ENCODE assay signal across 1 cellular context in genomic region chr4:139000134-139000533, GRCh38.
TF ChIP-seq lines count a peak whose summit lies in the region.
"Not testable (repeated sequence)": the region's sequence is repeated elsewhere in the genome, so short reads cannot be mapped to it uniquely, and the experiment has no call there.

No MANE protein-coding gene starts in this region.

TF ChIP-seq in HepG2, 621 proteins besides CTCF, POLR2A, EP300 and RAD21:
- TF ChIP-seq FOSL2 (CRISPR knock-in tag; IDR thresholded peaks at IDR 0.05) (peak; percentile 61), NR2F6 (IDR thresholded peaks at IDR 0.05) (0 out of 2 replicates have a peak, but pooled peaks have one; percentile 27), ZNF460 (CRISPR knock-in tag; IDR thresholded peaks at IDR 0.05; ENCODE audit: borderline replicate concordance) (peak; percentile 21; the same call in 1 of the 2 replicates), RARA (CRISPR knock-in tag; IDR thresholded peaks at IDR 0.05) (peak; percentile 56)
- TF ChIP-seq NR2F6 (CRISPR knock-in tag; IDR thresholded peaks at IDR 0.05) = not testable (repeated sequence)
